15 cellular contexts compared by ENCODE assay signal in genomic region chr9:112042244-112042638, GRCh38.
A peak's percentile ranks its signal among the peaks of the same experiment; 100 is the strongest.
DNase-seq lines count a peak whose midpoint lies in the region; ATAC-seq and TF ChIP-seq lines count a peak whose summit lies in the region.
"Had no signal": no experiment of that assay in that cellular context is flagged by ENCODE, and none has a peak within 500 bp of the region (broad histone marks: within the 10 kb centered on the region; RNA-seq: fewer than 3 reads in every experiment).

No MANE protein-coding gene starts in this region.

- DNase-seq in kidney tubule cell (ENCODE audit: low spot score) = peak; percentile 91
- no peak for DNase-seq in GM10248 (ENCODE audit: extremely low spot score)
- no peak for DNase-seq in hypothalamus (lab: John Stamatoyannopoulos, UW)
- DNase-seq in NCI-H2227 (lab: John Stamatoyannopoulos, UW; ENCODE audit: unreplicated experiment) = no peak
- DNase-seq: activated CD4-positive, CD25-positive, alpha-beta regulatory T cell; cerebellar nuclear complex; naive B cell; stimulated activated CD4-positive, alpha-beta T cell treated with anti-CD3 and anti-CD28 coated beads, Interleukin-12 subunit alpha, Interleukin-12 subunit beta, amount 100 ng/mL, for 4 hours; stimulated activated naive B cell treated with anti-CD40 and anti-IgM and Interleukin-4, amounts not matched to agents 10 μg/mL and 1 μg/mL and 100 μg/mL, for 72 hours; transverse colon had no signal

- no peak overlapping the region for H3K4me3 ChIP-seq in HUES48 (ENCODE audit: low read depth, low read length)
- H3K4me3 ChIP-seq: prostate gland, transverse colon had no signal

- no peaks in the 10 kb centered on the region for H3K27me3 Mint-ChIP-seq in activated T-helper 17 cell treated with anti-CD3 and anti-CD28 coated beads, Interleukin-2, amount 50 U/mL, for 72 hours
- H3K27me3 Mint-ChIP-seq in stimulated activated memory B cell treated with anti-CD40 and anti-IgM and Interleukin-4, amounts not matched to agents 10 μg/mL and 1 μg/mL and 100 μg/mL, for 72 hours = no peaks in the 10 kb centered on the region
- H3K27me3 Mint-ChIP-seq: naive B cell; stimulated activated naive B cell treated with anti-CD40 and anti-IgM and Interleukin-4, amounts not matched to agents 10 μg/mL and 1 μg/mL and 100 μg/mL, for 72 hours had no signal

- no peak for ATAC-seq in activated T-helper 17 cell treated with anti-CD3 and anti-CD28 coated beads, Interleukin-2, amount 50 U/mL, for 72 hours (replicated peaks)
- ATAC-seq in stimulated activated memory B cell treated with anti-CD40 and anti-IgM and Interleukin-4, amounts not matched to agents 10 μg/mL and 1 μg/mL and 100 μg/mL, for 72 hours = no peak
- ATAC-seq: stimulated activated naive B cell treated with anti-CD40 and anti-IgM and Interleukin-4, amounts not matched to agents 10 μg/mL and 1 μg/mL and 100 μg/mL, for 72 hours had no signal

- no peak overlapping the region for H3K27ac Mint-ChIP-seq in activated T-helper 17 cell treated with anti-CD3 and anti-CD28 coated beads, Interleukin-2, amount 50 U/mL, for 72 hours
- H3K27ac Mint-ChIP-seq in stimulated activated memory B cell treated with anti-CD40 and anti-IgM and Interleukin-4, amounts not matched to agents 10 μg/mL and 1 μg/mL and 100 μg/mL, for 72 hours = peak overlapping the region; percentile 68

- CTCF ChIA-PET in GM10248 (lab: Yijun Ruan, JAX) = interaction anchor here (1.4 to 1.6 kb wide), 2 partner anchors 10 to 20 kb away, joined by 4 to 6 read pairs; no protein-coding TSS in a partner anchor

- H3K9ac ChIP-seq in HUES48 (ENCODE audit: low read depth, low read length) = no peak overlapping the region

- no peaks in the 10 kb centered on the region for H3K9me3 Mint-ChIP-seq in activated T-helper 17 cell treated with anti-CD3 and anti-CD28 coated beads, Interleukin-2, amount 50 U/mL, for 72 hours
- H3K9me3 Mint-ChIP-seq in stimulated activated memory B cell treated with anti-CD40 and anti-IgM and Interleukin-4, amounts not matched to agents 10 μg/mL and 1 μg/mL and 100 μg/mL, for 72 hours = peaks cover 3% of the 10 kb centered on the region
- H3K9me3 Mint-ChIP-seq: naive B cell had no signal

- no peaks in the 10 kb centered on the region for H3K9me3 ChIP-seq in HUES48 (ENCODE audit: control insufficient read depth, insufficient read depth, low read length)
- H3K9me3 ChIP-seq: prostate gland, transverse colon had no signal

- H3K36me3 ChIP-seq in HUES48 (ENCODE audit: control insufficient read depth, insufficient read depth, low read length) = no peaks in the 10 kb centered on the region
- H3K36me3 ChIP-seq: prostate gland, transverse colon had no signal

- peak overlapping the region; percentile 76 for H3K27ac ChIP-seq in HUES48 (ENCODE audit: low read depth, low read length)
- H3K27ac ChIP-seq: C4-2B, prostate gland had no signal

- H3K4me1 Mint-ChIP-seq in activated T-helper 17 cell treated with anti-CD3 and anti-CD28 coated beads, Interleukin-2, amount 50 U/mL, for 72 hours = peaks cover 15% of the 10 kb centered on the region
- H3K4me1 Mint-ChIP-seq in stimulated activated memory B cell treated with anti-CD40 and anti-IgM and Interleukin-4, amounts not matched to agents 10 μg/mL and 1 μg/mL and 100 μg/mL, for 72 hours = peaks cover 42% of the 10 kb centered on the region

- peak overlapping the region; percentile 26 for H3K4me3 Mint-ChIP-seq in activated T-helper 17 cell treated with anti-CD3 and anti-CD28 coated beads, Interleukin-2, amount 50 U/mL, for 72 hours
- no peak overlapping the region for H3K4me3 Mint-ChIP-seq in stimulated activated memory B cell treated with anti-CD40 and anti-IgM and Interleukin-4, amounts not matched to agents 10 μg/mL and 1 μg/mL and 100 μg/mL, for 72 hours
- H3K4me3 Mint-ChIP-seq: naive B cell had no signal

- H3K36me3 Mint-ChIP-seq in activated T-helper 17 cell treated with anti-CD3 and anti-CD28 coated beads, Interleukin-2, amount 50 U/mL, for 72 hours (ENCODE audit: low read depth) = no peaks in the 10 kb centered on the region
- peaks cover 33% of the 10 kb centered on the region for H3K36me3 Mint-ChIP-seq in stimulated activated memory B cell treated with anti-CD40 and anti-IgM and Interleukin-4, amounts not matched to agents 10 μg/mL and 1 μg/mL and 100 μg/mL, for 72 hours

- POLR2A ChIA-PET in GM10248 (lab: Yijun Ruan, JAX) = interaction anchor here (1.0 to 1.4 kb wide), 2 partner anchors 10 to 14 kb away, joined by 3 to 4 read pairs; no protein-coding TSS in a partner anchor

- H3K27me3 ChIP-seq in HUES48 (ENCODE audit: control insufficient read depth, insufficient read depth, low read length) = no peaks in the 10 kb centered on the region
- H3K27me3 ChIP-seq: transverse colon had no signal

- peaks cover 25% of the 10 kb centered on the region for H3K4me1 ChIP-seq in HUES48 (ENCODE audit: control insufficient read depth, insufficient read depth, low read length)
- H3K4me1 ChIP-seq: prostate gland had no signal

- no peak for TF ChIP-seq CTCF in GM10248 (IDR thresholded peaks at IDR 0.05; ENCODE audit: control extremely low read depth, extremely low read depth, low read depth, missing control alignments)
